ENCODE assay signal across 10 cellular contexts in the genomic region with DNA sequence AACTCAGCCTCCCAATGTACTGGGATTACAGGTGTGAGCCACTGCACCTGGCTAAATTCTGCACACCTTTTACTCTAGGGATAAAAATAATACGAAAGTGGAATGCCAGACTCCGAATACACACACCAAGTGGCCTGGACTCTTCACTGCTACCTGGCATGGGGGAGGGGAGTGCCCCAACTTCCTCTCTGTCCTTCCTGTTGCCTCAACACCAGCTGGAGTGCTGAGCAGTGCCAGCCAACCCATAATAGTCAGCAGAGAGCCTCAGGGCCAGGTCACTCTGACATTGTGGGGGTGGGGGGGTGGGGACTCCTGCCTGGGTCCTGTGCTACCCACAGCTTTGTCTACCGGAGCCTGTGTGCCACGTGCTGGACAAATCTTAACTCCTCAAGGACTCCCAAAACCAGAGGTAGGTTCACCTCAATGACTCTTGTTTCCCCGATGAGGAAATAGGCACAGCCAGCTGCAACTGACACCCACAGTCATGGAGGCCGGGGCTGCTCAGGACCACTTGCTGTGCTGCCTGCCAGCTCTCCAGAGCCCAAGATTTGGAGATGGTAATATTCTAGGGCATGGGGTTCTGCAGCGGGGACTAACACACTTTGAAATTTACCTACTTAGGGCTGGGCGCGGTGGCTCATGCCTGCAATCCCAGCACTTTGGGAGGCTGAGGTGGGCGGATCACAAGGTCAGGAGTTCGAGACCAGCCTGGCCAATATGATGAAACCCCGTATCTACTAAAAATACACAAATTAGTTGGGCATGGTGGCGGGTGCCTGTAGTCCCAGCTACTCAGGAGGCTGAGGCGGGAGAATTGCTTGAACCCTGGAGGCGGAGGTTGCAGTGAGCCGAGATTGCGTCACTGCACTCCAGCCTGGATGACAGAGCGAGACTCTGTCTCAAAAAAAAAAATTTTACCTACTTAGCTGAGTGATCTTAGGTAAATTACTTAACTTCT. TPM values are rescaled to one million over a fixed set of nuclear protein-coding genes. Genes with fewer than 3 reads are reported as not detected.
A peak's percentile ranks its signal among the peaks of the same experiment; 100 is the strongest.
DNase-seq lines count a peak whose midpoint lies in the region; ATAC-seq, FAIRE-seq and TF ChIP-seq lines count a peak whose summit lies in the region.
"Not testable (repeated sequence)": the region's sequence is repeated elsewhere in the genome, so short reads cannot be mapped to it uniquely, and the experiment has no call there.
"Had no signal": no experiment of that assay in that cellular context is flagged by ENCODE, and none has a peak within 500 bp of the region (broad histone marks: within the 10 kb centered on the region; RNA-seq: fewer than 3 reads in every experiment).

No MANE protein-coding gene starts in this region.

- not testable (repeated sequence) for TF ChIP-seq RAD21 in H1 (IDR thresholded peaks at IDR 0.05 in 1 of 2, conservative IDR thresholded peaks at IDR 0.05 in 1 of 2; ENCODE audit: low read depth in 2 of 2, low read length in 2 of 2)

- TF ChIP-seq EP300 in H1 (IDR thresholded peaks at IDR 0.05; ENCODE audit: borderline replicate concordance in 1 of 2, low read depth in 2 of 2, low read length in 2 of 2): not testable (repeated sequence)

- H2BK120ac ChIP-seq in H1 (replicated peaks; ENCODE audit: low read depth, low read length): not testable (repeated sequence)

- not testable (repeated sequence) for H3K36me3 Mint-ChIP-seq in activated CD8-positive, alpha-beta memory T cell treated with anti-CD3 and anti-CD28 coated beads, Interleukin-2, amount 10 ng/mL, durations not matched to agents 7 days and 5 days; stimulated activated naive B cell treated with anti-CD40 and anti-IgM and Interleukin-4, amounts not matched to agents 10 μg/mL and 1 μg/mL and 100 μg/mL, for 72 hours

- not testable (repeated sequence) for H3K9me3 ChIP-seq in H1 (ENCODE audit: insufficient read depth in 2 of 2, low read depth in 1 of 2, low read length in 1 of 2)

- H3K23me2 ChIP-seq in H1 (ENCODE audit: low read depth, low read length): not testable (repeated sequence)

- peak overlapping the region; percentile 51 for H4K8ac ChIP-seq in H1 (ENCODE audit: extremely low read depth, insufficient read depth, low read length)

- ATAC-seq in activated CD8-positive, alpha-beta memory T cell treated with anti-CD3 and anti-CD28 coated beads, Interleukin-2, amount 10 ng/mL, durations not matched to agents 7 days and 5 days: not testable (repeated sequence)
- peak; percentile 48 to 68 for ATAC-seq in stimulated activated naive B cell treated with anti-CD40 and anti-IgM and Interleukin-4, amounts not matched to agents 10 μg/mL and 1 μg/mL and 100 μg/mL, for 72 hours (replicated peaks)

- H2BK12ac ChIP-seq in H1 (ENCODE audit: low read depth, low read length): not testable (repeated sequence)

- not testable (repeated sequence) for H3K27me3 Mint-ChIP-seq in activated CD8-positive, alpha-beta memory T cell treated with anti-CD3 and anti-CD28 coated beads, Interleukin-2, amount 10 ng/mL, durations not matched to agents 7 days and 5 days
- H3K27me3 Mint-ChIP-seq in stimulated activated naive B cell treated with anti-CD40 and anti-IgM and Interleukin-4, amounts not matched to agents 10 μg/mL and 1 μg/mL and 100 μg/mL, for 72 hours: peaks cover 8 to 18% of the 10 kb centered on the region in 2 donors

- not testable (repeated sequence) for H3K9ac ChIP-seq in H1 (replicated peaks in 1 of 4; ENCODE audit: extremely low read depth in 1 of 4, low read depth in 3 of 4, low read length in 3 of 4)

- 88% methylated on average over 18 of the region's 18 CpGs; no CpG with 5 or more reads in 1 of the 2 experiments for WGBS in H1 (ENCODE audit: extremely low coverage in 1 of 2, insufficient coverage in 1 of 2, insufficient read length in 1 of 2, insufficient replicate concordance in 2 of 2, low coverage in 1 of 2, low lambda C conversion rate in 2 of 2, missing lambda C conversion rate in 1 of 2), 2 experiments
- WGBS in lower leg skin, 2 donors: 75 to 81% methylated on average over 17 to 18 of the region's 18 CpGs

- not testable (repeated sequence) for TF ChIP-seq POLR2A in H1 (IDR thresholded peaks at IDR 0.05; ENCODE audit: control extremely low read depth in 1 of 2, low read depth in 2 of 2, low read length in 2 of 2); lower leg skin (IDR thresholded peaks at IDR 0.05)

- not testable (repeated sequence) for H4K5ac ChIP-seq in H1 (ENCODE audit: insufficient read length, low read depth, low read length)

- H3K27me3 ChIP-seq in H1 (replicated peaks in 1 of 4; ENCODE audit: control insufficient read depth in 3 of 4, extremely low read depth in 1 of 4, insufficient read depth in 3 of 4, low read length in 3 of 4): not testable (repeated sequence)

- intact Hi-C loops in lower leg skin (cut with DNase I; ENCODE audit: low total_unique reads): not testable (repeated sequence)

- CTCF ChIA-PET in activated CD8-positive, alpha-beta memory T cell treated with anti-CD3 and anti-CD28 coated beads, Interleukin-2, amount 10 ng/mL, durations not matched to agents 7 days and 5 days (lab: Charles Lee): interaction anchor here (1.5 to 3.1 kb wide), 3 partner anchors 12 to 32 kb away, joined by 5 to 18 read pairs (median 6); a partner anchor contains a TSS
- CTCF ChIA-PET in H1 (lab: Charles Lee; ENCODE audit: partially characterized antibody): interaction anchor here (4.7 kb wide), 1 partner anchor 12 kb away, joined by 19 read pairs; a partner anchor contains a TSS

- H3K23ac ChIP-seq in H1 (ENCODE audit: insufficient read length): not testable (repeated sequence)

- H3K27ac ChIP-seq in H1 (ENCODE audit: low read depth, low read length): not testable (repeated sequence)

- not testable (repeated sequence) for H3K14ac ChIP-seq in H1 (ENCODE audit: insufficient read length)

- not testable (repeated sequence) for H3K56ac ChIP-seq in H1 (replicated peaks; ENCODE audit: insufficient read length, low read depth, low read length)

- H2BK5ac ChIP-seq in H1 (ENCODE audit: low read depth, low read length): not testable (repeated sequence)

- H3K79me1 ChIP-seq in H1 (ENCODE audit: low read depth, low read length): not testable (repeated sequence)

- H3K4me2 ChIP-seq in H1 (ENCODE audit: insufficient read depth in 1 of 2, low read depth in 2 of 2, low read length in 2 of 2): not testable (repeated sequence)

- H2BK15ac ChIP-seq in H1 (ENCODE audit: low read length): peak overlapping the region; percentile 81

- not testable (repeated sequence) for H2BK20ac ChIP-seq in H1 (ENCODE audit: low read length)

- not testable (repeated sequence) for H3K4me1 Mint-ChIP-seq in activated CD8-positive, alpha-beta memory T cell treated with anti-CD3 and anti-CD28 coated beads, Interleukin-2, amount 10 ng/mL, durations not matched to agents 7 days and 5 days
- H3K4me1 Mint-ChIP-seq in stimulated activated naive B cell treated with anti-CD40 and anti-IgM and Interleukin-4, amounts not matched to agents 10 μg/mL and 1 μg/mL and 100 μg/mL, for 72 hours: peaks cover 3 to 10% of the 10 kb centered on the region in 2 donors

- TF ChIP-seq CTCF in H1 (IDR thresholded peaks at IDR 0.05; ENCODE audit: control extremely low read depth in 1 of 3, insufficient read depth in 1 of 3, low read depth in 1 of 3, low read length in 3 of 3); lower leg skin (IDR thresholded peaks at IDR 0.05): not testable (repeated sequence)

- not testable (repeated sequence) for H2AK5ac ChIP-seq in H1 (ENCODE audit: low read depth, low read length)

- POLR2A ChIA-PET in H1 (lab: Charles Lee; ENCODE audit: partially characterized antibody): interaction anchor here (1.9 kb wide), 1 partner anchor 12 kb away, joined by 5 read pairs; a partner anchor contains a TSS

- H3K18ac ChIP-seq in H1 (ENCODE audit: extremely low read depth, low read length): peak overlapping the region; percentile 32

- not testable (repeated sequence) for H2AFZ ChIP-seq in H1 (ENCODE audit: low read length)

- H3K36me3 ChIP-seq in H1 (ENCODE audit: control insufficient read depth in 2 of 4, insufficient read depth in 4 of 4, low read length in 3 of 4): not testable (repeated sequence)

- not testable (repeated sequence) for FAIRE-seq in H1 (lab: Jason Lieb, UNC)

- H3K4me3 Mint-ChIP-seq in activated CD8-positive, alpha-beta memory T cell treated with anti-CD3 and anti-CD28 coated beads, Interleukin-2, amount 10 ng/mL, durations not matched to agents 7 days and 5 days; stimulated activated naive B cell treated with anti-CD40 and anti-IgM and Interleukin-4, amounts not matched to agents 10 μg/mL and 1 μg/mL and 100 μg/mL, for 72 hours: not testable (repeated sequence)

- not testable (repeated sequence) for H4K20me1 ChIP-seq in H1 (replicated peaks in 1 of 2; ENCODE audit: control insufficient read depth in 1 of 2, insufficient read depth in 2 of 2, low read length in 2 of 2)

- not testable (repeated sequence) for H3K4me1 ChIP-seq in H1 (replicated peaks in 1 of 4; ENCODE audit: control insufficient read depth in 3 of 4, insufficient read depth in 4 of 4, low read length in 3 of 4)

- H3K79me2 ChIP-seq in H1 (ENCODE audit: control insufficient read depth in 1 of 2, insufficient read depth in 2 of 2, low read length in 2 of 2): not testable (repeated sequence)

- H3K4me3 ChIP-seq in H1 (ENCODE audit: extremely low read depth in 1 of 4, insufficient read depth in 2 of 4, low read depth in 3 of 4, low read length in 4 of 4); lower leg skin (ENCODE audit: low read depth, poor library complexity, severe bottlenecking): not testable (repeated sequence)

- H3K4ac ChIP-seq in H1 (replicated peaks; ENCODE audit: insufficient read length, low read depth, low read length): not testable (repeated sequence)

- peak overlapping the region; percentile 51 for H3K27ac Mint-ChIP-seq in activated CD8-positive, alpha-beta memory T cell treated with anti-CD3 and anti-CD28 coated beads, Interleukin-2, amount 10 ng/mL, durations not matched to agents 7 days and 5 days
- H3K27ac Mint-ChIP-seq in stimulated activated naive B cell treated with anti-CD40 and anti-IgM and Interleukin-4, amounts not matched to agents 10 μg/mL and 1 μg/mL and 100 μg/mL, for 72 hours: not testable (repeated sequence)

- peak; percentile 66 to 73 for DNase-seq in AML-193 (lab: John Stamatoyannopoulos, UW)
- DNase-seq in GF-D8 (lab: John Stamatoyannopoulos, UW): peak; percentile 92
- DNase-seq in NCI-H146 treated with DMSO at 0.1 percent for 48 hours (lab: John Stamatoyannopoulos, UW; ENCODE audit: unreplicated experiment): peak; percentile 22
- peak; percentile 94 for DNase-seq in RPMI8226
- peak; percentile 50 for DNase-seq in activated CD8-positive, alpha-beta memory T cell treated with anti-CD3 and anti-CD28 coated beads, Interleukin-2, amount 10 ng/mL, durations not matched to agents 7 days and 5 days
- not testable (repeated sequence) for DNase-seq in H1 (ENCODE audit: low read depth in 1 of 2, low spot score in 2 of 2); stimulated activated naive B cell treated with anti-CD40 and anti-IgM and Interleukin-4, amounts not matched to agents 10 μg/mL and 1 μg/mL and 100 μg/mL, for 72 hours
- DNase-seq in lower leg skin (ENCODE audit: low spot score in 2 of 2): peak; percentile 54 to 88

- not testable (repeated sequence) for H3K9me3 Mint-ChIP-seq in activated CD8-positive, alpha-beta memory T cell treated with anti-CD3 and anti-CD28 coated beads, Interleukin-2, amount 10 ng/mL, durations not matched to agents 7 days and 5 days (ENCODE audit: low read depth); stimulated activated naive B cell treated with anti-CD40 and anti-IgM and Interleukin-4, amounts not matched to agents 10 μg/mL and 1 μg/mL and 100 μg/mL, for 72 hours

- peak overlapping the region; percentile 55 for H4K91ac ChIP-seq in H1 (replicated peaks; ENCODE audit: insufficient read length, low read length)

RNA-seq across cellular contexts. Expression of a gene that starts 5.1 kb away (rescaled TPM):
- under 1 TPM; 0.07 to 0.29 TPM for total RNA-seq in activated CD8-positive, alpha-beta memory T cell treated with anti-CD3 and anti-CD28 coated beads, Interleukin-2, amount 10 ng/mL, durations not matched to agents 7 days and 5 days
- 0.15 TPM in 1 of 2 replicates, not detected in the other for total RNA-seq in H1 (2021; fragmentation: NEBNext Ultra II Directional; extraction: Animal tissue kit (Norgen Biotek cat#: 25700))
- 0.06 and 0.08 TPM in 2 replicates for polyA plus RNA-seq in H1 (2011; rRNA removed)
- polyA plus RNA-seq in H1 (2011; cell fraction: cytosol; rRNA removed): 0.16 TPM
- 0.46 TPM for polyA plus RNA-seq in H1 (2011; cell fraction: nucleus; rRNA removed)
- polyA plus RNA-seq in H1 (2012, experiment 1 of 2): 0.08 to 0.18 TPM in 2 of 4 replicates, not detected in the others
- not detected for polyA plus RNA-seq in H1 (2012, experiment 2 of 2)
- polyA plus RNA-seq in H1 (2013, experiment 1 of 2): 0.34 TPM
- polyA plus RNA-seq in H1 (2013, experiment 2 of 2): 0.28 TPM
- polyA minus RNA-seq in H1 (2011; rRNA and poly(A)+ RNA removed): 0.03 and 0.12 TPM in 2 replicates
- polyA minus RNA-seq in H1 (2011; cell fraction: cytosol; rRNA and poly(A)+ RNA removed): not detected
- polyA minus RNA-seq in H1 (2011; cell fraction: nucleus; rRNA and poly(A)+ RNA removed): 1.3 TPM
- 1 to 10 TPM in 3 of 4 donors, under 1 TPM in 1; 0.91 to 3.5 (median 1.7) TPM for total RNA-seq in lower leg skin
- total RNA-seq: A172 had no signal
- polyA plus RNA-seq: keratinocyte had no signal

RNA-seq across cellular contexts. Expression of a gene that starts 12.1 kb away (rescaled TPM):
- 10 to 100 TPM; 11.7 to 14.3 TPM for total RNA-seq in activated CD8-positive, alpha-beta memory T cell treated with anti-CD3 and anti-CD28 coated beads, Interleukin-2, amount 10 ng/mL, durations not matched to agents 7 days and 5 days
- 24.1 and 24.3 TPM in 2 replicates for total RNA-seq in H1 (2021; fragmentation: NEBNext Ultra II Directional; extraction: Animal tissue kit (Norgen Biotek cat#: 25700))
- polyA plus RNA-seq in H1 (2011; rRNA removed): 17.5 and 27.2 TPM in 2 replicates
- polyA plus RNA-seq in H1 (2011; cell fraction: cytosol; rRNA removed): 20.5 TPM
- polyA plus RNA-seq in H1 (2011; cell fraction: nucleus; rRNA removed): 78.3 TPM
- polyA plus RNA-seq in H1 (2012, experiment 1 of 2): 16.6 to 25.5 TPM (median 22.8 TPM) in 4 replicates
- 14.0 TPM for polyA plus RNA-seq in H1 (2012, experiment 2 of 2)
- 15.8 TPM for polyA plus RNA-seq in H1 (2013, experiment 1 of 2)
- polyA plus RNA-seq in H1 (2013, experiment 2 of 2): 15.5 TPM
- 14.8 and 17.6 TPM in 2 replicates for polyA minus RNA-seq in H1 (2011; rRNA and poly(A)+ RNA removed)
- polyA minus RNA-seq in H1 (2011; cell fraction: cytosol; rRNA and poly(A)+ RNA removed): 21.8 TPM
- 31.7 TPM for polyA minus RNA-seq in H1 (2011; cell fraction: nucleus; rRNA and poly(A)+ RNA removed)
- 10 to 100 TPM; 11.1 to 28.7 (median 18.9) TPM for total RNA-seq in lower leg skin

RNA-seq across cellular contexts. Expression of a gene that starts 27.4 kb away (rescaled TPM):
- 1 to 10 TPM in 1 of 2 experiments, not detected in 1; 1.4 TPM for total RNA-seq in activated CD8-positive, alpha-beta memory T cell treated with anti-CD3 and anti-CD28 coated beads, Interleukin-2, amount 10 ng/mL, durations not matched to agents 7 days and 5 days
- 0.21 TPM in 1 of 2 replicates, not detected in the other for total RNA-seq in H1 (2021; fragmentation: NEBNext Ultra II Directional; extraction: Animal tissue kit (Norgen Biotek cat#: 25700))
- 0.20 and 0.33 TPM in 2 replicates for polyA plus RNA-seq in H1 (2011; rRNA removed)
- 0.17 TPM for polyA plus RNA-seq in H1 (2011; cell fraction: cytosol; rRNA removed)
- 0.39 TPM for polyA plus RNA-seq in H1 (2011; cell fraction: nucleus; rRNA removed)
- polyA plus RNA-seq in H1 (2012, experiment 1 of 2): 0.09 to 0.25 TPM in 2 of 4 replicates, not detected in the others
- 0.07 TPM for polyA plus RNA-seq in H1 (2012, experiment 2 of 2)
- polyA plus RNA-seq in H1 (2013, experiment 1 of 2): 0.08 TPM
- polyA plus RNA-seq in H1 (2013, experiment 2 of 2): 0.13 TPM
- not detected in 2 replicates for polyA minus RNA-seq in H1 (2011; rRNA and poly(A)+ RNA removed)
- not detected for polyA minus RNA-seq in H1 (2011; cell fraction: cytosol; rRNA and poly(A)+ RNA removed)
- not detected for polyA minus RNA-seq in H1 (2011; cell fraction: nucleus; rRNA and poly(A)+ RNA removed)
- total RNA-seq in lower leg skin: 1 to 10 TPM; 1.1 to 3.7 (median 2.0) TPM
- total RNA-seq: A172 had no signal
